In the genomic region with DNA sequence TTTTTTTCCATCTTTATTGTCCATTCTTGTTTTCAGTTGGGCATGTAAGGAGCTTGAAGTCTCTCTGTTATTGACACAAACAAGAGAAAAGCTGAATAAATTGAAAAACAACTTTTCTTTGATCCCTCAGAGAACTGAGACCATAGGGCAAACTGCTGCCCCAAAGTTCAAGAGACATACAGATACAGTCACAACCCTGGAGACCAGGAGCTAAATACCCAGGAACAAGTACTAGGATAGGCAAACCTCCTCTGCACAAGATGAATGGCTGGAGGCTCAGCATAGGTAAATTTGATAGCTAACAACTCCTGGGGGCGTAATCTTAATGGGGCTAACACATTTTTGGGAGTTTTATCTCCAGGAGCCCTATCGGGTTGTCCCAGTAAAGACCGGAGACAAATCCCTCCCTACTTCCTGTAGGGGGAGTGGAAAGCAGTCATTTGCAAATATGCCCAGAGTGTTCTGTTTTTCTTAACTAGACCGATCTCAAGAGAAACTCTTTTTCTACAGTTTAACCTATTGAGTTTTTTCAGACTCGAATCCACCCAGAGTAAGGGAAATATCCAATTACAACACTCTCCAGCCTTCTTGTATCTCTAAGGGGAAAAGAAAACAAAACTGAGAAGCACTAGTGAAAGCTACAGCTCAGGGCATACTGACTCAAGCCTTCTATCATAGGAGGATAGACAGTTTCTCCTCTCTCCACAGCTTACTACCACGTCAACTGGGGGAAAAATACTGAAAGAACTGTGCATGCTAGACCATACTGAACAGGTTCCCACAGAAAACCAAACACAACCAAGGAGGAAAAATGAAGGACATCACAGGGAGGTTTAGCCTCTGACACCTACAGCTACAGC, we compare ENCODE assay signal across 1 cellular context.
TF ChIP-seq lines count a peak whose summit lies in the region.

No MANE protein-coding gene starts in this region.

TF ChIP-seq in GM23338, 12 proteins besides CTCF, POLR2A, EP300 and RAD21 (continued from another document):
- TF ChIP-seq, protein P1, sequence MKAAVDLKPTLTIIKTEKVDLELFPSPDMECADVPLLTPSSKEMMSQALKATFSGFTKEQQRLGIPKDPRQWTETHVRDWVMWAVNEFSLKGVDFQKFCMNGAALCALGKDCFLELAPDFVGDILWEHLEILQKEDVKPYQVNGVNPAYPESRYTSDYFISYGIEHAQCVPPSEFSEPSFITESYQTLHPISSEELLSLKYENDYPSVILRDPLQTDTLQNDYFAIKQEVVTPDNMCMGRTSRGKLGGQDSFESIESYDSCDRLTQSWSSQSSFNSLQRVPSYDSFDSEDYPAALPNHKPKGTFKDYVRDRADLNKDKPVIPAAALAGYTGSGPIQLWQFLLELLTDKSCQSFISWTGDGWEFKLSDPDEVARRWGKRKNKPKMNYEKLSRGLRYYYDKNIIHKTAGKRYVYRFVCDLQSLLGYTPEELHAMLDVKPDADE (IDR thresholded peaks at IDR 0.05) = no peak
- TF ChIP-seq POLR2AphosphoS5 (IDR thresholded peaks at IDR 0.05; ENCODE audit: low read depth) (no peak), EZH2phosphoT487 (IDR thresholded peaks at IDR 0.05; ENCODE audit: unreplicated experiment) (no peak), ZNF114 (CRISPR knock-in tag; IDR thresholded peaks at IDR 0.05) (no peak), CREB1 (CRISPR knock-in tag; IDR thresholded peaks at IDR 0.05; ENCODE audit: low read depth) (no peak), NANOG (IDR thresholded peaks at IDR 0.05; ENCODE audit: borderline replicate concordance) (no peak), JUNB (IDR thresholded peaks at IDR 0.05; ENCODE audit: unreplicated experiment) (no peak), EZH2 (IDR thresholded peaks at IDR 0.05; ENCODE audit: low read depth, unreplicated experiment) (no peak), ZNF331 (CRISPR knock-in tag; IDR thresholded peaks at IDR 0.05; ENCODE audit: low read depth) (no peak), STAT1 (IDR thresholded peaks at IDR 0.05; ENCODE audit: unreplicated experiment) (no peak)
- TF ChIP-seq, protein P2, sequence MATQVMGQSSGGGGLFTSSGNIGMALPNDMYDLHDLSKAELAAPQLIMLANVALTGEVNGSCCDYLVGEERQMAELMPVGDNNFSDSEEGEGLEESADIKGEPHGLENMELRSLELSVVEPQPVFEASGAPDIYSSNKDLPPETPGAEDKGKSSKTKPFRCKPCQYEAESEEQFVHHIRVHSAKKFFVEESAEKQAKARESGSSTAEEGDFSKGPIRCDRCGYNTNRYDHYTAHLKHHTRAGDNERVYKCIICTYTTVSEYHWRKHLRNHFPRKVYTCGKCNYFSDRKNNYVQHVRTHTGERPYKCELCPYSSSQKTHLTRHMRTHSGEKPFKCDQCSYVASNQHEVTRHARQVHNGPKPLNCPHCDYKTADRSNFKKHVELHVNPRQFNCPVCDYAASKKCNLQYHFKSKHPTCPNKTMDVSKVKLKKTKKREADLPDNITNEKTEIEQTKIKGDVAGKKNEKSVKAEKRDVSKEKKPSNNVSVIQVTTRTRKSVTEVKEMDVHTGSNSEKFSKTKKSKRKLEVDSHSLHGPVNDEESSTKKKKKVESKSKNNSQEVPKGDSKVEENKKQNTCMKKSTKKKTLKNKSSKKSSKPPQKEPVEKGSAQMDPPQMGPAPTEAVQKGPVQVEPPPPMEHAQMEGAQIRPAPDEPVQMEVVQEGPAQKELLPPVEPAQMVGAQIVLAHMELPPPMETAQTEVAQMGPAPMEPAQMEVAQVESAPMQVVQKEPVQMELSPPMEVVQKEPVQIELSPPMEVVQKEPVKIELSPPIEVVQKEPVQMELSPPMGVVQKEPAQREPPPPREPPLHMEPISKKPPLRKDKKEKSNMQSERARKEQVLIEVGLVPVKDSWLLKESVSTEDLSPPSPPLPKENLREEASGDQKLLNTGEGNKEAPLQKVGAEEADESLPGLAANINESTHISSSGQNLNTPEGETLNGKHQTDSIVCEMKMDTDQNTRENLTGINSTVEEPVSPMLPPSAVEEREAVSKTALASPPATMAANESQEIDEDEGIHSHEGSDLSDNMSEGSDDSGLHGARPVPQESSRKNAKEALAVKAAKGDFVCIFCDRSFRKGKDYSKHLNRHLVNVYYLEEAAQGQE (IDR thresholded peaks at IDR 0.05; ENCODE audit: unreplicated experiment) = no peak
